Comparison of ENCODE assay signal across 8 cellular contexts in the genomic region with DNA sequence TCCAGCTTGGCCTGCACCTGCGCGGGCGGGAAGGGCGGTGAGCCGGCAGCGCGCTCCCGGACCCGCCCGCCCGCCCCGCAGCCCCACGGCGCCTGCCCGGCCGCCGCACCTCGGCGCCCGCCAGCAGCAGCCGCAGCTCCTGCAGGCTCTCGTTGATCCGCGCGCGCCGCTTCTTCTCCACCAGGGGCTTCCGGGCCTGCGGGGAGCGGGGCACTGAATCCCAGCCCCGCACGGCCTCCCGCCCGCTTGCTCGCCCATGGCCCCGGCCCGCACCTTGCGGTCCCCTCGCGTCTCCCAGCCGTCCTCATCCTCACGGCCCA.
DNase-seq lines count a peak whose midpoint lies in the region; ATAC-seq and TF ChIP-seq lines count a peak whose summit lies in the region.

No MANE protein-coding gene starts in this region.

- DNase-seq in GM03348 (ENCODE audit: low spot score) (peak; percentile 54), WERI-Rb-1 (peak; percentile 47), hepatic stellate cell (ENCODE audit: low spot score) (peak; percentile 45), NCI-H2107 (lab: John Stamatoyannopoulos, UW) (no peak), cerebellar cortex (ENCODE audit: low spot score) (no peak), NCI-H2196 (lab: John Stamatoyannopoulos, UW; ENCODE audit: unreplicated experiment) (no peak)
- DNase-seq in stimulated activated CD4-positive, alpha-beta T cell treated with anti-CD3 and anti-CD28 coated beads, Interleukin-4, amount 100 ng/mL, for 1 hour, result peak; percentile 40

- ATAC-seq in HG02623 (IDR thresholded peaks at IDR 0.05; ENCODE audit: unreplicated experiment), result peak; percentile 6

- H3K27me3 ChIP-seq in WERI-Rb-1 (ENCODE audit: insufficient read depth, low read depth, severe bottlenecking), result no peaks in the 10 kb centered on the region

- no peaks in the 10 kb centered on the region for H3K9me3 ChIP-seq in WERI-Rb-1 (ENCODE audit: severe bottlenecking)

- peaks cover 25% of the 10 kb centered on the region for H3K36me3 ChIP-seq in WERI-Rb-1

- TF ChIP-seq CTCF in WERI-Rb-1 (IDR thresholded peaks at IDR 0.05; ENCODE audit: low read depth, low read length), result no peak

- peak overlapping the region; percentile 79 for H3K4me3 ChIP-seq in WERI-Rb-1 (ENCODE audit: low read depth, low read length)

- H3K27ac ChIP-seq in WERI-Rb-1, result peak overlapping the region; percentile 100

Comparison
In these comparisons a context has a peak if more than half of its experiments do, and no peak if none do; other contexts are left out.
1. DNase-seq: peak in GM03348 (single experiment), WERI-Rb-1 (single experiment), hepatic stellate cell (single experiment) and stimulated activated CD4-positive, alpha-beta T cell treated with anti-CD3 and anti-CD28 coated beads, Interleukin-4, amount 100 ng/mL, for 1 hour (single experiment); none in NCI-H2107 (single experiment), cerebellar cortex (single experiment) and NCI-H2196 (single experiment).